Comparison of ENCODE assay signal across 21 cellular contexts in the genomic region with DNA sequence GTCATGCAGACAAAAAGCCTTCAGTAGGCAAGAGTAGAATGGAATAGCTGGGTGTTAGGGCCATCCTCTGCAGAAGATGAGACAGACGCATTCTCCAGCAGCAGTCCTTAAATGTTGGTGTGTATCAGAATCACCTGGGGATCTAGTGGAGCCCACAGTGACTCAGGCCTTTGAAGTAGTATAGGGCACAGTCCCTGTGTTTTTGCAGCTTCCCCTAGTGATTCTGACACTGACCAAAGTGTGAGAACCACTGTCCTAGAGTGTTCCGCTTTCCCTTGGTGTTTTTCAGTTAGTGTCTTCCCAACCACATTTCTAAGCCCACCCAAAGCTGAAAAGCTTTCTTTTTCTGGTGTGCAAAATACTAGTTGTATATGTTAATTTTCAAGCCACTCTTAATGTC.
A peak's percentile ranks its signal among the peaks of the same experiment; 100 is the strongest.
DNase-seq lines count a peak whose midpoint lies in the region; ATAC-seq and TF ChIP-seq lines count a peak whose summit lies in the region.
"Had no signal": no experiment of that assay in that cellular context is flagged by ENCODE, and none has a peak within 500 bp of the region (broad histone marks: within the 10 kb centered on the region; RNA-seq: fewer than 3 reads in every experiment).

No MANE protein-coding gene starts in this region.

- no peak overlapping the region for H3K4me3 ChIP-seq in OCI-LY7 (ENCODE audit: low read depth, low read length, poor library complexity, severe bottlenecking)
- no peak overlapping the region for H3K4me3 ChIP-seq in aorta (ENCODE audit: low read length in 2 of 2)
- H3K4me3 ChIP-seq in gastrocnemius medialis = no peak overlapping the region
- H3K4me3 ChIP-seq: BLaER1 treated with 17β-estradiol and CSF1 and Interleukin-3, amounts not matched to agents 10 nM and 100 nM; SJSA1 had no signal

- no peak for TF ChIP-seq POLR2A in gastrocnemius medialis (IDR thresholded peaks at IDR 0.05)

- CTCF ChIA-PET in OCI-LY7 (lab: Charles Lee; ENCODE audit: unreplicated experiment) = no interaction called here

- H3K27me3 ChIP-seq in aorta (ENCODE audit: control insufficient read depth in 1 of 2, insufficient read depth in 2 of 2, low read length in 1 of 2) = no peaks in the 10 kb centered on the region
- H3K27me3 ChIP-seq in gastrocnemius medialis = no peaks in the 10 kb centered on the region
- H3K27me3 ChIP-seq: BLaER1 treated with 17β-estradiol and CSF1 and Interleukin-3, amounts not matched to agents 10 nM and 100 nM; SJSA1 had no signal

- peaks cover 3% of the 10 kb centered on the region for H3K36me3 Mint-ChIP-seq in effector memory CD8-positive, alpha-beta T cell (ENCODE audit: insufficient read depth)
- H3K36me3 Mint-ChIP-seq: CD8-positive, alpha-beta T cell had no signal

- H3K4me1 ChIP-seq in OCI-LY7 (ENCODE audit: insufficient read depth, low read length, poor library complexity, severe bottlenecking) (no peaks in the 10 kb centered on the region), aorta (ENCODE audit: control insufficient read depth in 1 of 2, insufficient read depth in 2 of 2, low read length in 2 of 2) (no peaks in the 10 kb centered on the region), gastrocnemius medialis (peaks cover 0 to 4% of the 10 kb centered on the region in 2 donors)

- POLR2A ChIA-PET in OCI-LY7 (lab: Charles Lee) = no interaction called here

- 95 to 98% methylated on average over 2 of the region's 2 CpGs for WGBS in aorta, 2 donors

- no peak overlapping the region for H3K4me2 ChIP-seq in OCI-LY7 (ENCODE audit: low read length)
- H3K4me2 ChIP-seq: BLaER1 treated with 17β-estradiol and CSF1 and Interleukin-3, amounts not matched to agents 10 nM and 100 nM had no signal

- no peaks in the 10 kb centered on the region for H3K36me3 ChIP-seq in OCI-LY7 (ENCODE audit: insufficient read depth, low read length)
- no peaks in the 10 kb centered on the region for H3K36me3 ChIP-seq in aorta (ENCODE audit: control insufficient read depth in 1 of 2, insufficient read depth in 2 of 2, low read length in 1 of 2)
- no peaks in the 10 kb centered on the region for H3K36me3 ChIP-seq in gastrocnemius medialis
- H3K36me3 ChIP-seq: SJSA1 had no signal

- H3K4me3 Mint-ChIP-seq in effector memory CD8-positive, alpha-beta T cell = no peak overlapping the region
- H3K4me3 Mint-ChIP-seq: CD8-positive, alpha-beta T cell had no signal

- BruUV-seq in OCI-LY7 (replicated peaks; lab: Mats Ljungman, UMichigan) = no TSS peak

- no peaks in the 10 kb centered on the region for H3K79me2 ChIP-seq in OCI-LY7 (ENCODE audit: insufficient read depth, low read depth, low read length)

- no peak overlapping the region for H2AFZ ChIP-seq in OCI-LY7 (ENCODE audit: low read length)

- H4K20me1 ChIP-seq in OCI-LY7 (ENCODE audit: insufficient read depth, low read length) = no peaks in the 10 kb centered on the region
- H4K20me1 ChIP-seq: BLaER1 treated with 17β-estradiol and CSF1 and Interleukin-3, amounts not matched to agents 10 nM and 100 nM had no signal

- H3K27ac ChIP-seq in OCI-LY7 (ENCODE audit: low read depth, low read length, poor library complexity, severe bottlenecking) (no peak overlapping the region), aorta (ENCODE audit: low read depth in 1 of 2, low read length in 2 of 2) (no peak overlapping the region), gastrocnemius medialis (no peak overlapping the region)
- H3K27ac ChIP-seq: 22Rv1; BLaER1 treated with 17β-estradiol and CSF1 and Interleukin-3, amounts not matched to agents 10 nM and 100 nM; SJSA1 had no signal

- intact Hi-C loops in OCI-LY7 (cut with micrococcal nuclease; ENCODE audit: unreplicated experiment) (no loop called here), aorta (cut with DNase I) (no loop called here), gastrocnemius medialis (cut with DNase I; ENCODE audit: low total_unique reads) (no loop called here)

- TF ChIP-seq CTCF in OCI-LY7 (conservative IDR thresholded peaks at IDR 0.05; ENCODE audit: low read length) (0 out of 2 replicates have a peak, but pooled peaks have one; percentile 1), gastrocnemius medialis (IDR thresholded peaks at IDR 0.05 in 4 of 5, conservative IDR thresholded peaks at IDR 0.05 in 1 of 5) (no peak)

- H3K9me3 ChIP-seq in OCI-LY7 (ENCODE audit: low read length) (no peaks in the 10 kb centered on the region), aorta (ENCODE audit: control insufficient read depth, low read length) (no peaks in the 10 kb centered on the region), gastrocnemius medialis (no peaks in the 10 kb centered on the region)
- H3K9me3 ChIP-seq: BLaER1 treated with 17β-estradiol and CSF1 and Interleukin-3, amounts not matched to agents 10 nM and 100 nM; SJSA1 had no signal

- H3K27ac Mint-ChIP-seq in effector memory CD8-positive, alpha-beta T cell = no peak overlapping the region

- ATAC-seq in effector memory CD8-positive, alpha-beta T cell (replicated peaks) = peak; percentile 29
- ATAC-seq in stimulated activated naive CD8-positive, alpha-beta T cell treated with anti-CD3 and anti-CD28 coated beads, Interleukin-15, Interleukin-2, amounts not matched to agents 100 U/mL and 50 U/mL, for 24 hours = peak; percentile 86
- ATAC-seq in GM21717 (IDR thresholded peaks at IDR 0.05; ENCODE audit: unreplicated experiment) (no peak), aorta (ENCODE audit: low FRiP score) (no peak), gastrocnemius medialis (no peak)
- ATAC-seq: CD8-positive, alpha-beta T cell; Right ventricle myocardium inferior had no signal

- H3K27me3 Mint-ChIP-seq in effector memory CD8-positive, alpha-beta T cell = no peaks in the 10 kb centered on the region

- no peaks in the 10 kb centered on the region for H3K9me3 Mint-ChIP-seq in effector memory CD8-positive, alpha-beta T cell
- H3K9me3 Mint-ChIP-seq: CD8-positive, alpha-beta T cell had no signal

- H3K4me1 Mint-ChIP-seq in effector memory CD8-positive, alpha-beta T cell (ENCODE audit: low read depth in 2 of 2) = no peaks in the 10 kb centered on the region

- in situ Hi-C loops in gastrocnemius medialis (cut with MboI; ENCODE audit: low sequenced_read_pairs in 4 of 4) = no loop called here

- DNase-seq in NCI-H82 (lab: John Stamatoyannopoulos, UW) (peak; percentile 10), NCI-H82 treated with DMSO at 0.1 percent for 48 hours (lab: John Stamatoyannopoulos, UW; ENCODE audit: unreplicated experiment) (no peak), OCI-LY7 (ENCODE audit: low spot score) (no peak), aorta (no peak), gastrocnemius medialis (no peak)
- DNase-seq in effector memory CD8-positive, alpha-beta T cell = no peak
- no peak for DNase-seq in stimulated activated naive CD8-positive, alpha-beta T cell treated with anti-CD3 and anti-CD28 coated beads, Interleukin-15, Interleukin-2, amounts not matched to agents 100 U/mL and 50 U/mL, for 24 hours
- DNase-seq: CD8-positive, alpha-beta T cell; GOT3; HCEC 1CT; NCI-H1092 treated with DMSO at 0.1 percent for 48 hours; NCI-H146; NCI-H2029 treated with DMSO at 0.1 percent for 48 hours; NCI-H345; NCI-H524; NCI-H774 had no signal

- no peaks in the 10 kb centered on the region for H3K9me2 ChIP-seq in OCI-LY7 (ENCODE audit: insufficient read depth, low read length)

Comparison
In these comparisons a context has a peak if more than half of its experiments do, and no peak if none do; other contexts are left out.
1. ATAC-seq: peak in effector memory CD8-positive, alpha-beta T cell (single experiment) and stimulated activated naive CD8-positive, alpha-beta T cell treated with anti-CD3 and anti-CD28 coated beads, Interleukin-15, Interleukin-2, amounts not matched to agents 100 U/mL and 50 U/mL, for 24 hours (single experiment); none in GM21717 (single experiment), aorta (single experiment) and gastrocnemius medialis (0 of 2).